29 cellular contexts compared by ENCODE assay signal in genomic region chr6:144075187-144075586, GRCh38. TPM values are rescaled to one million over a fixed set of nuclear protein-coding genes. Genes with fewer than 3 reads are reported as not detected.
DNase-seq lines count a peak whose midpoint lies in the region; ATAC-seq and TF ChIP-seq lines count a peak whose summit lies in the region.
"Had no signal": no experiment of that assay in that cellular context is flagged by ENCODE, and none has a peak within 500 bp of the region (broad histone marks: within the 10 kb centered on the region; RNA-seq: fewer than 3 reads in every experiment).

No MANE protein-coding gene starts in this region.

- no peak for TF ChIP-seq POLR2A in stomach (IDR thresholded peaks at IDR 0.05)

- no peak overlapping the region for H3K4me3 Mint-ChIP-seq in activated CD4-positive, alpha-beta T cell treated with anti-CD3 and anti-CD28 coated beads, Interleukin-2, amount 10 ng/mL, durations not matched to agents 7 days and 5 days
- H3K4me3 Mint-ChIP-seq: B cell, mesothelial cell of epicardium, nephron progenitor cell had no signal

- no peak overlapping the region for H3K27ac ChIP-seq in stomach
- H3K27ac ChIP-seq: 22Rv1, esophagus muscularis mucosa, GM23248, prostate gland, skin epidermis, testis had no signal

- no peaks in the 10 kb centered on the region for H3K36me3 Mint-ChIP-seq in activated CD4-positive, alpha-beta T cell treated with anti-CD3 and anti-CD28 coated beads, Interleukin-2, amount 10 ng/mL, durations not matched to agents 7 days and 5 days (ENCODE audit: low read depth)
- H3K36me3 Mint-ChIP-seq: mesothelial cell of epicardium had no signal

- TF ChIP-seq EP300 in stomach (IDR thresholded peaks at IDR 0.05) = no peak

- H3K36me3 ChIP-seq in GM06990 (ENCODE audit: control insufficient read depth, insufficient read depth, low read length) (no peaks in the 10 kb centered on the region), stomach (no peaks in the 10 kb centered on the region)
- H3K36me3 ChIP-seq: esophagus muscularis mucosa, MG63, prostate gland had no signal

- peak; percentile 58 for ATAC-seq in GM18907 (IDR thresholded peaks at IDR 0.05; ENCODE audit: unreplicated experiment)
- ATAC-seq in GM21786 (IDR thresholded peaks at IDR 0.05; ENCODE audit: unreplicated experiment) = peak; percentile 72
- peak; percentile 55 for ATAC-seq in HG03095 (IDR thresholded peaks at IDR 0.05; ENCODE audit: unreplicated experiment)
- ATAC-seq: HepG2 had no signal

- intact Hi-C loops in posterior cingulate gyrus (cut with DNase I) = no loop called here
- intact Hi-C loops in stomach (cut with DNase I; ENCODE audit: low total_unique reads) = no loop called here

- H3K27me3 ChIP-seq in GM06990 (replicated peaks; ENCODE audit: control insufficient read depth, insufficient read depth, low read length) (no peaks in the 10 kb centered on the region), stomach (no peaks in the 10 kb centered on the region)
- H3K27me3 ChIP-seq: esophagus muscularis mucosa, testis had no signal

- TF ChIP-seq CTCF in GM06990 (IDR thresholded peaks at IDR 0.05; ENCODE audit: insufficient read depth, low read length, poor library complexity, severe bottlenecking) (no peak), stomach (IDR thresholded peaks at IDR 0.05) (no peak)

- no peaks in the 10 kb centered on the region for H3K9me3 Mint-ChIP-seq in activated CD4-positive, alpha-beta T cell treated with anti-CD3 and anti-CD28 coated beads, Interleukin-2, amount 10 ng/mL, durations not matched to agents 7 days and 5 days
- H3K9me3 Mint-ChIP-seq: mesothelial cell of epicardium, nephron progenitor cell had no signal

- H3K4me1 Mint-ChIP-seq in activated CD4-positive, alpha-beta T cell treated with anti-CD3 and anti-CD28 coated beads, Interleukin-2, amount 10 ng/mL, durations not matched to agents 7 days and 5 days = no peaks in the 10 kb centered on the region
- H3K4me1 Mint-ChIP-seq: B cell, nephron progenitor cell had no signal

- WGBS in stomach, 5 donors = 83 to 91% (median 85%) methylated on average over 3 of the region's 3 CpGs

- CTCF ChIA-PET in activated CD4-positive, alpha-beta T cell treated with anti-CD3 and anti-CD28 coated beads, Interleukin-2, amount 10 ng/mL, durations not matched to agents 7 days and 5 days (lab: Charles Lee) = interaction anchor here (0.7 to 1.6 kb wide), 4 partner anchors 9 to 492 kb away, joined by 4 read pairs; no protein-coding TSS in a partner anchor

- H3K4me1 ChIP-seq in stomach = no peaks in the 10 kb centered on the region
- H3K4me1 ChIP-seq: Caco-2, esophagus muscularis mucosa, prostate gland, testis had no signal

- no peaks in the 10 kb centered on the region for H3K9me3 ChIP-seq in stomach
- H3K9me3 ChIP-seq: Caco-2, esophagus muscularis mucosa, MG63, prostate gland, testis had no signal

- H3K27me3 Mint-ChIP-seq in activated CD4-positive, alpha-beta T cell treated with anti-CD3 and anti-CD28 coated beads, Interleukin-2, amount 10 ng/mL, durations not matched to agents 7 days and 5 days = peaks cover 6% of the 10 kb centered on the region
- H3K27me3 Mint-ChIP-seq: B cell had no signal

- no peak overlapping the region for H3K27ac Mint-ChIP-seq in activated CD4-positive, alpha-beta T cell treated with anti-CD3 and anti-CD28 coated beads, Interleukin-2, amount 10 ng/mL, durations not matched to agents 7 days and 5 days
- H3K27ac Mint-ChIP-seq: B cell, mesothelial cell of epicardium, nephron progenitor cell had no signal

- DNase-seq in GM06990 (ENCODE audit: extremely low read depth, insufficient read length) (peak; percentile 37), CD1c-positive myeloid dendritic cell (ENCODE audit: extremely low spot score) (no peak), posterior cingulate gyrus (no peak), stomach (no peak)
- no peak for DNase-seq in activated CD4-positive, alpha-beta T cell treated with anti-CD3 and anti-CD28 coated beads, Interleukin-2, amount 10 ng/mL, durations not matched to agents 7 days and 5 days
- DNase-seq: activated CD4-positive, alpha-beta T cell treated with anti-CD3 and anti-CD28 coated beads for 4 hours; activated gamma-delta T cell; amniotic stem cell; Caco-2; central memory CD4-positive, alpha-beta T cell; effector CD4-positive, alpha-beta T cell; GM23248; MG63; NCI-H2029; NCI-H524 treated with DMSO at 0.1 percent for 48 hours; nephron progenitor cell; stimulated activated CD4-positive, alpha-beta T cell treated with anti-CD3 and anti-CD28 coated beads, Interleukin-4, amount 100 ng/mL, for 24 hours; SW 1271; testis had no signal

- POLR2A ChIA-PET in activated CD4-positive, alpha-beta T cell treated with anti-CD3 and anti-CD28 coated beads, Interleukin-2, amount 10 ng/mL, durations not matched to agents 7 days and 5 days (lab: Charles Lee) = no interaction called here

- H3K4me3 ChIP-seq in GM06990 (replicated peaks; ENCODE audit: low read depth, low read length) = no peak overlapping the region
- H3K4me3 ChIP-seq in stomach = no peak overlapping the region
- H3K4me3 ChIP-seq: esophagus muscularis mucosa, GM23248, MG63, prostate gland, skin epidermis, testis had no signal

RNA-seq across cellular contexts. Expression of gene SF3B5, which starts 20.2 kb away (rescaled TPM):
- 100 to 1,000 TPM; 138 to 141 TPM for total RNA-seq in activated CD4-positive, alpha-beta T cell treated with anti-CD3 and anti-CD28 coated beads, Interleukin-2, amount 10 ng/mL, durations not matched to agents 7 days and 5 days
- total RNA-seq in stomach = 100 to 1,000 TPM in 4 of 5 donors, 10 to 100 TPM in 1; 41.3 to 196 (median 170) TPM
- polyA plus RNA-seq in stomach = 100 to 1,000 TPM; 166 to 246 (median 202) TPM
